1 cellular context compared by ENCODE assay signal in genomic region chr6:72589096-72589495, GRCh38.
TF ChIP-seq lines count a peak whose summit lies in the region.

No MANE protein-coding gene starts in this region.

TF ChIP-seq in WTC11, 78 proteins besides CTCF, POLR2A, EP300 and RAD21 (continued from another document):
- TF ChIP-seq, protein P1, sequence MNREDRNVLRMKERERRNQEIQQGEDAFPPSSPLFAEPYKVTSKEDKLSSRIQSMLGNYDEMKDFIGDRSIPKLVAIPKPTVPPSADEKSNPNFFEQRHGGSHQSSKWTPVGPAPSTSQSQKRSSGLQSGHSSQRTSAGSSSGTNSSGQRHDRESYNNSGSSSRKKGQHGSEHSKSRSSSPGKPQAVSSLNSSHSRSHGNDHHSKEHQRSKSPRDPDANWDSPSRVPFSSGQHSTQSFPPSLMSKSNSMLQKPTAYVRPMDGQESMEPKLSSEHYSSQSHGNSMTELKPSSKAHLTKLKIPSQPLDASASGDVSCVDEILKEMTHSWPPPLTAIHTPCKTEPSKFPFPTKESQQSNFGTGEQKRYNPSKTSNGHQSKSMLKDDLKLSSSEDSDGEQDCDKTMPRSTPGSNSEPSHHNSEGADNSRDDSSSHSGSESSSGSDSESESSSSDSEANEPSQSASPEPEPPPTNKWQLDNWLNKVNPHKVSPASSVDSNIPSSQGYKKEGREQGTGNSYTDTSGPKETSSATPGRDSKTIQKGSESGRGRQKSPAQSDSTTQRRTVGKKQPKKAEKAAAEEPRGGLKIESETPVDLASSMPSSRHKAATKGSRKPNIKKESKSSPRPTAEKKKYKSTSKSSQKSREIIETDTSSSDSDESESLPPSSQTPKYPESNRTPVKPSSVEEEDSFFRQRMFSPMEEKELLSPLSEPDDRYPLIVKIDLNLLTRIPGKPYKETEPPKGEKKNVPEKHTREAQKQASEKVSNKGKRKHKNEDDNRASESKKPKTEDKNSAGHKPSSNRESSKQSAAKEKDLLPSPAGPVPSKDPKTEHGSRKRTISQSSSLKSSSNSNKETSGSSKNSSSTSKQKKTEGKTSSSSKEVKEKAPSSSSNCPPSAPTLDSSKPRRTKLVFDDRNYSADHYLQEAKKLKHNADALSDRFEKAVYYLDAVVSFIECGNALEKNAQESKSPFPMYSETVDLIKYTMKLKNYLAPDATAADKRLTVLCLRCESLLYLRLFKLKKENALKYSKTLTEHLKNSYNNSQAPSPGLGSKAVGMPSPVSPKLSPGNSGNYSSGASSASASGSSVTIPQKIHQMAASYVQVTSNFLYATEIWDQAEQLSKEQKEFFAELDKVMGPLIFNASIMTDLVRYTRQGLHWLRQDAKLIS (CRISPR knock-in tag; IDR thresholded peaks at IDR 0.05; ENCODE audit: borderline replicate concordance) = no peak
- TF ChIP-seq KAT7 (CRISPR knock-in tag; IDR thresholded peaks at IDR 0.05; ENCODE audit: borderline replicate concordance) (no peak), SMAD3 (CRISPR knock-in tag; IDR thresholded peaks at IDR 0.05; ENCODE audit: borderline replicate concordance) (no peak), MAX (CRISPR knock-in tag; IDR thresholded peaks at IDR 0.05) (no peak)
- TF ChIP-seq, protein P2, sequence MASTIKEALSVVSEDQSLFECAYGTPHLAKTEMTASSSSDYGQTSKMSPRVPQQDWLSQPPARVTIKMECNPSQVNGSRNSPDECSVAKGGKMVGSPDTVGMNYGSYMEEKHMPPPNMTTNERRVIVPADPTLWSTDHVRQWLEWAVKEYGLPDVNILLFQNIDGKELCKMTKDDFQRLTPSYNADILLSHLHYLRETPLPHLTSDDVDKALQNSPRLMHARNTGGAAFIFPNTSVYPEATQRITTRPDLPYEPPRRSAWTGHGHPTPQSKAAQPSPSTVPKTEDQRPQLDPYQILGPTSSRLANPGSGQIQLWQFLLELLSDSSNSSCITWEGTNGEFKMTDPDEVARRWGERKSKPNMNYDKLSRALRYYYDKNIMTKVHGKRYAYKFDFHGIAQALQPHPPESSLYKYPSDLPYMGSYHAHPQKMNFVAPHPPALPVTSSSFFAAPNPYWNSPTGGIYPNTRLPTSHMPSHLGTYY (CRISPR knock-in tag; IDR thresholded peaks at IDR 0.05) = no peak
